In genomic region chr20:59857951-59858350, GRCh38 we compare ENCODE assay signal across 7 cellular contexts.
"Had no signal": no experiment of that assay in that cellular context is flagged by ENCODE, and none has a peak within 500 bp of the region (broad histone marks: within the 10 kb centered on the region; RNA-seq: fewer than 3 reads in every experiment).

No MANE protein-coding gene starts in this region.

- FAIRE-seq: G401.6, GM12878, GM12891, GM12892, GM18507, GM19239 had no signal

- DNase-seq: GDM1 had no signal

- H3K4me3 ChIP-seq: GM12878 had no signal

- ATAC-seq: GM12878 had no signal
